In genomic region chr2:177244244-177244771, GRCh38 we compare ENCODE assay signal across 10 cellular contexts. TPM values are rescaled to one million over a fixed set of nuclear protein-coding genes. Genes with fewer than 3 reads are reported as not detected.
A peak's percentile ranks its signal among the peaks of the same experiment; 100 is the strongest.
DNase-seq lines count a peak whose midpoint lies in the region; ATAC-seq and TF ChIP-seq lines count a peak whose summit lies in the region.
"Had no signal": no experiment of that assay in that cellular context is flagged by ENCODE, and none has a peak within 500 bp of the region (broad histone marks: within the 10 kb centered on the region; RNA-seq: fewer than 3 reads in every experiment).

No MANE protein-coding gene starts in this region.

- no peak overlapping the region for H3K4me3 Mint-ChIP-seq in stimulated activated effector memory CD8-positive, alpha-beta T cell treated with anti-CD3 and anti-CD28 coated beads, Interleukin-12 subunit alpha, Interleukin-12 subunit beta, amount 100 ng/mL, for 72 hours

- H3K27me3 ChIP-seq in RWPE2 (ENCODE audit: insufficient read depth, poor library complexity, severe bottlenecking) (no peaks in the 10 kb centered on the region), hepatocyte (no peaks in the 10 kb centered on the region)

- no peaks in the 10 kb centered on the region for H3K9me3 ChIP-seq in RWPE2 (ENCODE audit: severe bottlenecking)
- H3K9me3 ChIP-seq in hepatocyte (ENCODE audit: low read depth): no peaks in the 10 kb centered on the region
- H3K9me3 ChIP-seq: HAP-1 had no signal

- DNase-seq in NCI-H82 (lab: John Stamatoyannopoulos, UW) (peak; percentile 67), NCI-H82 treated with DMSO at 0.1 percent for 48 hours (lab: John Stamatoyannopoulos, UW; ENCODE audit: unreplicated experiment) (no peak), RWPE2 (ENCODE audit: low spot score) (no peak), hepatocyte (ENCODE audit: low spot score) (no peak), RPMI8226 (no peak), NCI-H1436 (lab: John Stamatoyannopoulos, UW) (no peak), NCI-H524 (lab: John Stamatoyannopoulos, UW) (no peak)
- DNase-seq in stimulated activated effector memory CD8-positive, alpha-beta T cell treated with anti-CD3 and anti-CD28 coated beads, Interleukin-12 subunit alpha, Interleukin-12 subunit beta, amount 100 ng/mL, for 72 hours (ENCODE audit: low spot score in 2 of 2): no peak
- DNase-seq: NCI-H1092 had no signal

- 93% methylated on average over 6 of the region's 6 CpGs for whole genome bisulfite sequencing in hepatocyte (ENCODE audit: low lambda C conversion rate, missing lambda C conversion rate)

- peaks cover 63% of the 10 kb centered on the region for H3K4me1 Mint-ChIP-seq in stimulated activated effector memory CD8-positive, alpha-beta T cell treated with anti-CD3 and anti-CD28 coated beads, Interleukin-12 subunit alpha, Interleukin-12 subunit beta, amount 100 ng/mL, for 72 hours

- TF ChIP-seq CTCF in RWPE2 (IDR thresholded peaks at IDR 0.05; ENCODE audit: poor library complexity, severe bottlenecking): no peak
- TF ChIP-seq CTCF in hepatocyte (IDR thresholded peaks at IDR 0.05; ENCODE audit: poor library complexity): no peak

- no peaks in the 10 kb centered on the region for H3K9me3 Mint-ChIP-seq in stimulated activated effector memory CD8-positive, alpha-beta T cell treated with anti-CD3 and anti-CD28 coated beads, Interleukin-12 subunit alpha, Interleukin-12 subunit beta, amount 100 ng/mL, for 72 hours

- H3K4me3 ChIP-seq in RWPE2 (ENCODE audit: severe bottlenecking) (no peak overlapping the region), hepatocyte (no peak overlapping the region)
- H3K4me3 ChIP-seq: HAP-1 had no signal

- H4K20me1 ChIP-seq in hepatocyte (ENCODE audit: insufficient read depth, poor library complexity, severe bottlenecking): peaks cover 88% of the 10 kb centered on the region

- H3K36me3 ChIP-seq in RWPE2 (ENCODE audit: low read depth) (peaks cover 31% of the 10 kb centered on the region), hepatocyte (replicated peaks; ENCODE audit: insufficient read depth, low read depth) (no peaks in the 10 kb centered on the region)
- H3K36me3 ChIP-seq: HAP-1 had no signal

- H3K4me2 ChIP-seq in hepatocyte: no peak overlapping the region

- ATAC-seq in RWPE2 (ENCODE audit: low read depth): no peak
- ATAC-seq in stimulated activated effector memory CD8-positive, alpha-beta T cell treated with anti-CD3 and anti-CD28 coated beads, Interleukin-12 subunit alpha, Interleukin-12 subunit beta, amount 100 ng/mL, for 72 hours: peak; percentile 74

- peak overlapping the region; percentile 74 for H3K27ac Mint-ChIP-seq in stimulated activated effector memory CD8-positive, alpha-beta T cell treated with anti-CD3 and anti-CD28 coated beads, Interleukin-12 subunit alpha, Interleukin-12 subunit beta, amount 100 ng/mL, for 72 hours

- H2AFZ ChIP-seq in hepatocyte: no peak overlapping the region

- H3K27ac ChIP-seq in RWPE2 (ENCODE audit: poor library complexity, severe bottlenecking) (peak overlapping the region; percentile 94), hepatocyte (peak overlapping the region; percentile 92)

- H3K9me2 ChIP-seq in hepatocyte (replicated peaks; ENCODE audit: insufficient read depth): no peaks in the 10 kb centered on the region

- H3K4me1 ChIP-seq in RWPE2 (ENCODE audit: insufficient read depth, poor library complexity, severe bottlenecking) (peaks cover 62% of the 10 kb centered on the region), hepatocyte (ENCODE audit: insufficient read depth) (peaks cover 57% of the 10 kb centered on the region)

- H3K79me2 ChIP-seq in hepatocyte: peaks cover 96% of the 10 kb centered on the region

- peaks cover 73% of the 10 kb centered on the region for H3K36me3 Mint-ChIP-seq in stimulated activated effector memory CD8-positive, alpha-beta T cell treated with anti-CD3 and anti-CD28 coated beads, Interleukin-12 subunit alpha, Interleukin-12 subunit beta, amount 100 ng/mL, for 72 hours

RNA-seq across cellular contexts. Expression of gene NFE2L2, which starts 20.2 kb away (rescaled TPM):
- total RNA-seq in hepatocyte: 88.3 and 112 TPM in 2 replicates
- polyA plus RNA-seq in hepatocyte: 87.3 and 90.2 TPM in 2 replicates

RNA-seq across cellular contexts. Expression of gene HNRNPA3, which starts 31.7 kb away (rescaled TPM):
- total RNA-seq in hepatocyte: 54.9 and 56.1 TPM in 2 replicates
- 48.5 and 59.5 TPM in 2 replicates for polyA plus RNA-seq in hepatocyte
